1 cellular context compared by ENCODE assay signal in the genomic region with DNA sequence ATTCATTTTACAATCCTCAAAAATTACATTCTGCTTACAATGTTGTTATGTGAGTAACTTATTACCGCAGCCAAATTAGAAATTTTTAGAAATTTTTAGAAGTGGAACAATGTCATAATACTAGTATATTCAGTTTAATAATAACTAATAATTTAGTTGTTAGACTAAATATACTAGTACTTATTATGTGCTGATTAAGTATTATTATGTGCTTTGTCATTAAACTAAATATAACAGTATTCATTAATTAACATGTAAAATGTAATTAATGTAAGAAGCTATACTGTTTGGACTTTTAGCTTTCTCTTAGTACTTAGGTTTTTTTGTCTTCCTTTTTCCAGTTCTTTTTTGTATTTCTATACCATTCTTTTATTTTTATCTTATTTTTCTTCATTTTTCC.
A peak's percentile ranks its signal among the peaks of the same experiment; 100 is the strongest.
TF ChIP-seq lines count a peak whose summit lies in the region.

No MANE protein-coding gene starts in this region.

TF ChIP-seq in K562, 482 proteins besides CTCF, POLR2A, EP300 and RAD21 (continued from another document):
- TF ChIP-seq, protein P1, sequence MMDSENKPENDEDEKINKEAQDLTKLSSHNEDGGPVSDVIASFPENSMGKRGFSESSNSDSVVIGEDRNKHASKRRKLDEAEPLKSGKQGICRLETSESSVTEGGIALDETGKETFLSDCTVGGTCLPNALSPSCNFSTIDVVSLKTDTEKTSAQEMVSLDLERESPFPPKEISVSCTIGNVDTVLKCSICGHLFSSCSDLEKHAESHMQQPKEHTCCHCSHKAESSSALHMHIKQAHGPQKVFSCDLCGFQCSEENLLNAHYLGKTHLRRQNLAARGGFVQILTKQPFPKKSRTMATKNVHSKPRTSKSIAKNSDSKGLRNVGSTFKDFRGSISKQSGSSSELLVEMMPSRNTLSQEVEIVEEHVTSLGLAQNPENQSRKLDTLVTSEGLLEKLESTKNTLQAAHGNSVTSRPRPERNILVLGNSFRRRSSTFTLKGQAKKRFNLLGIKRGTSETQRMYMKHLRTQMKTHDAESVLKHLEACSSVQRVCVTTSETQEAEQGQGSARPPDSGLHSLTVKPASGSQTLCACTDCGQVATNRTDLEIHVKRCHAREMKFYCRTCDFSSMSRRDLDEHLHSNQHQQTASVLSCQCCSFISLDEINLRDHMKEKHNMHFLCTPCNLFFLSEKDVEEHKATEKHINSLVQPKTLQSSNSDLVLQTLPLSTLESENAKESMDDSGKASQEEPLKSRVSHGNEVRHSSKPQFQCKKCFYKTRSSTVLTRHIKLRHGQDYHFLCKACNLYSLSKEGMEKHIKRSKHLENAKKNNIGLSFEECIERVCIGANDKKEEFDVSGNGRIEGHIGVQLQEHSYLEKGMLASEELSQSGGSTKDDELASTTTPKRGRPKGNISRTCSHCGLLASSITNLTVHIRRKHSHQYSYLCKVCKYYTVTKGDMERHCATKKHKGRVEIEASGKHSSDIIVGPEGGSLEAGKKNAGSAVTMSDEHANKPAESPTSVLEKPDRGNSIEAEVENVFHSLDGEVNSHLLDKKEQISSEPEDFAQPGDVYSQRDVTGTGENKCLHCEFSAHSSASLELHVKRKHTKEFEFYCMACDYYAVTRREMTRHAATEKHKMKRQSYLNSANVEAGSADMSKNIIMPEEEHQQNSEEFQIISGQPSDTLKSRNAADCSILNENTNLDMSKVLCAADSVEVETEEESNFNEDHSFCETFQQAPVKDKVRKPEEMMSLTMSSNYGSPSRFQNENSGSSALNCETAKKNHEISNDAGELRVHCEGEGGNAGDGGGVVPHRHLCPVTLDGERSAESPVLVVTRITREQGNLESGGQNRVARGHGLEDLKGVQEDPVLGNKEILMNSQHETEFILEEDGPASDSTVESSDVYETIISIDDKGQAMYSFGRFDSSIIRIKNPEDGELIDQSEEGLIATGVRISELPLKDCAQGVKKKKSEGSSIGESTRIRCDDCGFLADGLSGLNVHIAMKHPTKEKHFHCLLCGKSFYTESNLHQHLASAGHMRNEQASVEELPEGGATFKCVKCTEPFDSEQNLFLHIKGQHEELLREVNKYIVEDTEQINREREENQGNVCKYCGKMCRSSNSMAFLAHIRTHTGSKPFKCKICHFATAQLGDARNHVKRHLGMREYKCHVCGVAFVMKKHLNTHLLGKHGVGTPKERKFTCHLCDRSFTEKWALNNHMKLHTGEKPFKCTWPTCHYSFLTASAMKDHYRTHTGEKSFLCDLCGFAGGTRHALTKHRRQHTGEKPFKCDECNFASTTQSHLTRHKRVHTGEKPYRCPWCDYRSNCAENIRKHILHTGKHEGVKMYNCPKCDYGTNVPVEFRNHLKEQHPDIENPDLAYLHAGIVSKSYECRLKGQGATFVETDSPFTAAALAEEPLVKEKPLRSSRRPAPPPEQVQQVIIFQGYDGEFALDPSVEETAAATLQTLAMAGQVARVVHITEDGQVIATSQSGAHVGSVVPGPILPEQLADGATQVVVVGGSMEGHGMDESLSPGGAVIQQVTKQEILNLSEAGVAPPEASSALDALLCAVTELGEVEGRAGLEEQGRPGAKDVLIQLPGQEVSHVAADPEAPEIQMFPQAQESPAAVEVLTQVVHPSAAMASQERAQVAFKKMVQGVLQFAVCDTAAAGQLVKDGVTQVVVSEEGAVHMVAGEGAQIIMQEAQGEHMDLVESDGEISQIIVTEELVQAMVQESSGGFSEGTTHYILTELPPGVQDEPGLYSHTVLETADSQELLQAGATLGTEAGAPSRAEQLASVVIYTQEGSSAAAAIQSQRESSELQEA (IDR thresholded peaks at IDR 0.05; ENCODE audit: low read depth), result 0 out of 2 replicates have a peak, but pooled peaks have one; percentile 22
- no peak for TF ChIP-seq ARHGAP35 (IDR thresholded peaks at IDR 0.05; ENCODE audit: partially characterized antibody)
- TF ChIP-seq SPI1 (IDR thresholded peaks at IDR 0.05; ENCODE audit: borderline replicate concordance, low read depth, low read length), result no peak
- TF ChIP-seq MAFG (tag; conservative IDR thresholded peaks at IDR 0.05), result peak; percentile 29
- TF ChIP-seq HSF4 (CRISPR knock-in tag; IDR thresholded peaks at IDR 0.05; ENCODE audit: borderline replicate concordance), result no peak
- peak; percentile 76 for TF ChIP-seq C11orf30 (IDR thresholded peaks at IDR 0.05; ENCODE audit: low read depth)
- TF ChIP-seq POLR2G (IDR thresholded peaks at IDR 0.05; ENCODE audit: low read depth, low read length), result no peak
- no peak for TF ChIP-seq KDM5B (IDR thresholded peaks at IDR 0.05; ENCODE audit: insufficient replicate concordance, low read depth, low read length)
- TF ChIP-seq POLR3G (IDR thresholded peaks at IDR 0.05; ENCODE audit: extremely low read depth, insufficient read length, insufficient replicate concordance), result no peak
- TF ChIP-seq ZNF165 (CRISPR knock-in tag; IDR thresholded peaks at IDR 0.05; ENCODE audit: borderline replicate concordance), result no peak
- TF ChIP-seq ZZZ3 (IDR thresholded peaks at IDR 0.05), result 0 out of 2 replicates have a peak, but pooled peaks have one; percentile 26
- TF ChIP-seq POU5F1 (IDR thresholded peaks at IDR 0.05; ENCODE audit: borderline replicate concordance, low read depth, low read length, partially characterized antibody), result no peak
